32 cellular contexts compared by ENCODE assay signal in the genomic region with DNA sequence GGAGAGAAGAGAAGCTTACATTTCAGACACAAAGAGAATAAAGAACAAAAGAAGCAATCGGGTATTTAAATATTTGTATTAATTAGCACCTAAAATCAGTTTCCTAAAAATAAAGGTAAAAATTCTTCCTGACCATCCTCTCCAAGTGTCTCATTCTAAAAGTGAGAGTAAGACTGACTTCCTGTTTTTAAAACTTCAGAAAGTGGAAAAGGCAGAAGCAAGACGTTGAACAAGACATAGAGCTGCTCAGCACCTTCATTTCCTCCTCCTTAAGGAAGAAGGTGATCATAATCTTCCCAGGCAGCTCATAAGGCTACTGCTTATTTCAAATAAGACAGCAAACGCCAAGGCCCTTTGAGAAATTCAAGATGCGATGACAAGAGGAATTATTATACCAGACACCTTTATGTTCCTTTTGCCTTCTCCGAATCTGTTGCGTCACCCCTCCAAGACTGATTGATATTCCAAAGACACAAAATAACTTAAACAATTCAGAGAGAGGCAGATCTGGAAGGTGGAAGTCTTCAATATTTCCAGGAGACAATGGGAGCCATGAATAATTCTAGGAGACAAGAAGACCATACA.
A peak's percentile ranks its signal among the peaks of the same experiment; 100 is the strongest.
DNase-seq lines count a peak whose midpoint lies in the region; ATAC-seq and TF ChIP-seq lines count a peak whose summit lies in the region.
"Had no signal": no experiment of that assay in that cellular context is flagged by ENCODE, and none has a peak within 500 bp of the region (broad histone marks: within the 10 kb centered on the region; RNA-seq: fewer than 3 reads in every experiment).

No MANE protein-coding gene starts in this region.

- no peaks in the 10 kb centered on the region for H3K9me3 ChIP-seq in muscle layer of colon (ENCODE audit: low read length)
- H3K9me3 ChIP-seq in aorta (ENCODE audit: control insufficient read depth, low read length) = peaks cover 3% of the 10 kb centered on the region
- H3K9me3 ChIP-seq: prostate gland had no signal

- intact Hi-C loops in aorta (cut with DNase I) = no loop called here

- H3K9ac ChIP-seq in muscle layer of colon (ENCODE audit: low read length) = no peak overlapping the region

- H3K36me3 ChIP-seq in muscle layer of colon (ENCODE audit: insufficient read depth, low read length) (no peaks in the 10 kb centered on the region), aorta (ENCODE audit: control insufficient read depth in 1 of 2, insufficient read depth in 2 of 2, low read length in 1 of 2) (no peaks in the 10 kb centered on the region)
- H3K36me3 ChIP-seq: esophagus squamous epithelium, heart left ventricle, left ventricle myocardium inferior, prostate gland, upper lobe of left lung, WERI-Rb-1 had no signal

- ATAC-seq in GM18505 (IDR thresholded peaks at IDR 0.05; ENCODE audit: unreplicated experiment) (no peak), aorta (ENCODE audit: low FRiP score) (no peak)
- ATAC-seq: heart left ventricle; naive thymus-derived CD8-positive, alpha-beta T cell; sciatic nerve had no signal

- peaks cover 35% of the 10 kb centered on the region for H3K4me1 ChIP-seq in muscle layer of colon (ENCODE audit: insufficient read depth, low read length)
- H3K4me1 ChIP-seq in aorta (ENCODE audit: control insufficient read depth in 1 of 2, insufficient read depth in 2 of 2, low read length in 2 of 2) = no peaks in the 10 kb centered on the region
- H3K4me1 ChIP-seq: left ventricle myocardium inferior, prostate gland had no signal

- DNase-seq in SIG-M5 treated with dmso at 0.1 percent for 504 hours (lab: John Stamatoyannopoulos, UW; ENCODE audit: unreplicated experiment) (peak; percentile 24), SIG-M5 (lab: John Stamatoyannopoulos, UW) (no peak), RPMI8226 (peak; percentile 15), GM19238 (ENCODE audit: insufficient read length, low spot score) (no peak), aorta (no peak), NCI-H2227 (lab: John Stamatoyannopoulos, UW; ENCODE audit: unreplicated experiment) (no peak)
- DNase-seq: activated CD4-positive, alpha-beta T cell treated with anti-CD3 and anti-CD28 coated beads for 48 hours; amygdala; CD4-positive, CD25-positive, alpha-beta regulatory T cell; dorsolateral prefrontal cortex; esophagus squamous epithelium; foreskin melanocyte; H7; heart left ventricle; left ventricle myocardium inferior; midbrain; naive thymus-derived CD8-positive, alpha-beta T cell; NCI-H1105 treated with DMSO at 0.1 percent for 48 hours; NCI-H187 treated with DMSO at 0.1 percent for 48 hours; NCI-H2171 treated with DMSO at 0.1 percent for 48 hours; NCI-H510A treated with DMSO at 0.1 percent for 48 hours; nucleus accumbens; SHP77; stimulated activated CD4-positive, alpha-beta T cell treated with anti-CD3 and anti-CD28 coated beads, Interleukin-4, amount 100 ng/mL, for 1 hour; SW 1271; upper lobe of left lung; WERI-Rb-1 had no signal

- H3K27ac ChIP-seq in muscle layer of colon (ENCODE audit: low read depth, low read length) (peak overlapping the region; percentile 67), aorta (ENCODE audit: low read depth in 1 of 2, low read length in 2 of 2) (no peak overlapping the region)
- H3K27ac ChIP-seq: 22Rv1, dorsolateral prefrontal cortex, esophagus squamous epithelium, left ventricle myocardium inferior, prostate gland, upper lobe of left lung, WERI-Rb-1 had no signal

- no peak for TF ChIP-seq POLR2A in GM18505 (IDR thresholded peaks at IDR 0.05; ENCODE audit: borderline replicate concordance, extremely low read depth, insufficient read depth, insufficient read length)

- H3K4me3 ChIP-seq in muscle layer of colon (ENCODE audit: low read depth in 1 of 2, low read length in 2 of 2) = no peak overlapping the region
- H3K4me3 ChIP-seq in aorta (ENCODE audit: low read length in 2 of 2) = no peak overlapping the region
- H3K4me3 ChIP-seq: dorsolateral prefrontal cortex, esophagus squamous epithelium, heart left ventricle, left ventricle myocardium inferior, prostate gland, upper lobe of left lung had no signal

- WGBS in aorta, 2 donors = 92 to 93% methylated on average over 6 of the region's 6 CpGs

- no peaks in the 10 kb centered on the region for H3K27me3 ChIP-seq in muscle layer of colon (ENCODE audit: control insufficient read depth in 1 of 2, insufficient read depth in 2 of 2, low read length in 2 of 2)
- no peaks in the 10 kb centered on the region for H3K27me3 ChIP-seq in aorta (ENCODE audit: control insufficient read depth in 1 of 2, insufficient read depth in 2 of 2, low read length in 1 of 2)
- H3K27me3 ChIP-seq: heart left ventricle, upper lobe of left lung had no signal

Comparison
In these comparisons a context has a peak if more than half of its experiments do, and no peak if none do; other contexts are left out.
1. DNase-seq: peak in SIG-M5 treated with dmso at 0.1 percent for 504 hours (single experiment) and RPMI8226 (single experiment); none in SIG-M5 (single experiment), GM19238 (single experiment), aorta (0 of 2) and NCI-H2227 (single experiment).